In the genomic region with DNA sequence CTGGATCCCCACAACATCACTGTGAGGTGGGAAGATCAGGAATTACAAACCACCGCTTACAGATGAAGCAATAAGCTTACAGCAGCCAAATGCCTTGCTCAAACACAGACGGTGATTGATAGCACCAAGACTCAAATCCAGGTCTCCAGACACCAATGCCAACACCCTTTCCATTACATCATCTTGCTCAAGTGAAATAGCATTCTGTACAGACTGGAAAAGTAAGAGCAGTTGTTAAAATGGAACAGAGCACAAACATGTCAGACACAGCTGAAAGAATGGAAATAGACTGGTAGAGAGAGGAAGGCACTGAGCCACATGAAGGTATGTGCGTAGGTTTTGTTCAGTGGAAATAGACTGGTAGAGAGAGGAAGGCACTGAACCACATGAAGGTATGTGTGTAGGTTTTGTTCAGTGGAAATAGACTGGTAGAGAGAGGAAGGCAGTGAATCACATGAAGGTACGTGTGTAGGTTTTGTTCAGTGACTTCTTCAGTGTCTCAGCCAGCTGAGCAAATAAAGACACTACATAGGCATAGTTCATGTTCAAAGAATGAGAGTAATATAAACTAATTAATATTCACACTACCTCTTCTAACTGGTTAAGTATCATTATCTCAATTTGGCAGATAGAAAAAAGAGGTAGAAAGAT, we compare ENCODE assay signal across 10 cellular contexts. TPM values are rescaled to one million over a fixed set of nuclear protein-coding genes. Genes with fewer than 3 reads are reported as not detected.
DNase-seq lines count a peak whose midpoint lies in the region; ATAC-seq and TF ChIP-seq lines count a peak whose summit lies in the region.
"Had no signal": no experiment of that assay in that cellular context is flagged by ENCODE, and none has a peak within 500 bp of the region (broad histone marks: within the 10 kb centered on the region; RNA-seq: fewer than 3 reads in every experiment).

No MANE protein-coding gene starts in this region.

- no peaks in the 10 kb centered on the region for H3K4me1 ChIP-seq in left ventricle myocardium inferior
- H3K4me1 ChIP-seq in suprapubic skin, result peaks cover 15% of the 10 kb centered on the region
- no peaks in the 10 kb centered on the region for H3K4me1 ChIP-seq in Karpas-422 (ENCODE audit: low read length)

- no peak overlapping the region for H2AFZ ChIP-seq in Karpas-422 (ENCODE audit: low read length)

- H3K36me3 ChIP-seq in left ventricle myocardium inferior (no peaks in the 10 kb centered on the region), suprapubic skin (peaks cover 4% of the 10 kb centered on the region), Karpas-422 (ENCODE audit: insufficient read depth, low read length) (no peaks in the 10 kb centered on the region)

- TF ChIP-seq CTCF in left ventricle myocardium inferior (IDR thresholded peaks at IDR 0.05; ENCODE audit: borderline replicate concordance), result no peak
- no peak for TF ChIP-seq CTCF in fibroblast of the aortic adventitia (IDR thresholded peaks at IDR 0.05; ENCODE audit: insufficient read depth, low read length)
- TF ChIP-seq CTCF in suprapubic skin (IDR thresholded peaks at IDR 0.05), result no peak

- no peaks in the 10 kb centered on the region for H3K79me2 ChIP-seq in Karpas-422 (ENCODE audit: low read length)

- DNase-seq in Right ventricle myocardium inferior (ENCODE audit: missing footprints) (no peak), left ventricle myocardium inferior (no peak), T-cell (peak in 12 of 34 experiments; percentile 2 to 65 (median 20)), fibroblast of the aortic adventitia (ENCODE audit: low read depth) (peak; percentile 92), suprapubic skin (ENCODE audit: low spot score in 2 of 2) (no peak), NOMO-1 (lab: John Stamatoyannopoulos, UW; ENCODE audit: unreplicated experiment in 2 of 2) (no peak), Karpas-422 (no peak)
- DNase-seq: T-helper 9 cell had no signal

- POLR2A ChIA-PET in T-cell (lab: Charles Lee), result no interaction called here

- H3K9me2 ChIP-seq in Karpas-422 (replicated peaks; ENCODE audit: insufficient read depth, low read length), result no peaks in the 10 kb centered on the region

- TF ChIP-seq POLR2A in suprapubic skin (IDR thresholded peaks at IDR 0.05), result no peak

- H3K4me2 ChIP-seq in Karpas-422 (ENCODE audit: low read depth, low read length, poor library complexity, severe bottlenecking), result no peak overlapping the region

- peaks cover 0 to 2% of the 10 kb centered on the region in 2 donors for H3K27me3 Mint-ChIP-seq in T-cell

- no peak overlapping the region for H3K4me3 ChIP-seq in left ventricle myocardium inferior
- H3K4me3 ChIP-seq in fibroblast of the aortic adventitia (ENCODE audit: low read depth, low read length), result no peak overlapping the region
- H3K4me3 ChIP-seq in suprapubic skin, result no peak overlapping the region
- no peak overlapping the region for H3K4me3 ChIP-seq in Karpas-422 (ENCODE audit: low read length)
- H3K4me3 ChIP-seq: coronary artery had no signal

- no peaks in the 10 kb centered on the region for H4K20me1 ChIP-seq in Karpas-422 (ENCODE audit: insufficient read depth, low read depth, low read length)

- intact Hi-C loops in Right ventricle myocardium inferior (cut with DNase I) (no loop called here), left ventricle myocardium inferior (cut with micrococcal nuclease) (no loop called here)

- no peaks in the 10 kb centered on the region for H3K36me3 Mint-ChIP-seq in T-cell

- H3K9ac ChIP-seq in Karpas-422 (ENCODE audit: low read length), result no peak overlapping the region

- H3K9me3 Mint-ChIP-seq in T-cell, result no peaks in the 10 kb centered on the region

- no peak overlapping the region for H3K27ac Mint-ChIP-seq in T-cell

- peak; percentile 60 for ATAC-seq in Right ventricle myocardium inferior
- ATAC-seq in T-cell (replicated peaks in 1 of 4), result peak; percentile 86 to 97 (median 97)
- no peak for ATAC-seq in GM19452 (IDR thresholded peaks at IDR 0.05; ENCODE audit: unreplicated experiment)

- CTCF ChIA-PET in T-cell (lab: Charles Lee), result no interaction called here

- peak overlapping the region in 1 of 3 donors; percentile 2 for H3K4me3 Mint-ChIP-seq in T-cell

- no peak for TF ChIP-seq EP300 in suprapubic skin (IDR thresholded peaks at IDR 0.05)

- WGBS in suprapubic skin, result 32% methylated on average over 4 of the region's 4 CpGs

- peaks cover 20 to 22% (median 20%) of the 10 kb centered on the region in 3 donors for H3K4me1 Mint-ChIP-seq in T-cell

- H3K27me3 ChIP-seq in left ventricle myocardium inferior (ENCODE audit: low read depth) (peaks cover 4% of the 10 kb centered on the region), suprapubic skin (no peaks in the 10 kb centered on the region), Karpas-422 (ENCODE audit: low read length) (no peaks in the 10 kb centered on the region)

- no peak overlapping the region for H3K27ac ChIP-seq in left ventricle myocardium inferior (replicated peaks)
- peak overlapping the region; percentile 74 for H3K27ac ChIP-seq in suprapubic skin
- no peak overlapping the region for H3K27ac ChIP-seq in Karpas-422 (ENCODE audit: low read length)
- H3K27ac ChIP-seq: coronary artery had no signal

- H3K9me3 ChIP-seq in left ventricle myocardium inferior (replicated peaks) (no peaks in the 10 kb centered on the region), suprapubic skin (no peaks in the 10 kb centered on the region), Karpas-422 (ENCODE audit: low read length) (peaks cover 9% of the 10 kb centered on the region; the same call in 1 of the 2 replicates)

RNA-seq across cellular contexts. Expression of a gene that starts 15.6 kb away (rescaled TPM):
- total RNA-seq in Right ventricle myocardium inferior, result 0.46 TPM
- total RNA-seq in left ventricle myocardium inferior, result 0.08 TPM
- under 1 TPM in 3 of 5 donors, not detected in 2; 0.20 to 0.28 (median 0.23) TPM for total RNA-seq in T-cell
- total RNA-seq in fibroblast of the aortic adventitia (ENCODE audit: low replicate concordance), result 0.18 and 1.3 TPM in 2 replicates
- total RNA-seq in suprapubic skin, result 100 to 1,000 TPM; 524 to 822 (median 675) TPM
- total RNA-seq in Karpas-422 (2014; rRNA removed; shearing (Covaris generic); ENCODE audit: low replicate concordance), result not detected in 2 replicates

Comparison
In these comparisons a context has a peak if more than half of its experiments do, and no peak if none do; other contexts are left out.
1. RNA of a gene that starts 15.6 kb away (total RNA-seq): 524 to 822 TPM in suprapubic skin; 0.46 TPM in Right ventricle myocardium inferior (single experiment), 0.20 to 0.28 TPM in T-cell, 0.18 to 1.3 TPM in fibroblast of the aortic adventitia, 0.08 TPM in left ventricle myocardium inferior (single experiment) and not detected in Karpas-422; every median in the first group is over 100 times any median in the second.